In the genomic region with DNA sequence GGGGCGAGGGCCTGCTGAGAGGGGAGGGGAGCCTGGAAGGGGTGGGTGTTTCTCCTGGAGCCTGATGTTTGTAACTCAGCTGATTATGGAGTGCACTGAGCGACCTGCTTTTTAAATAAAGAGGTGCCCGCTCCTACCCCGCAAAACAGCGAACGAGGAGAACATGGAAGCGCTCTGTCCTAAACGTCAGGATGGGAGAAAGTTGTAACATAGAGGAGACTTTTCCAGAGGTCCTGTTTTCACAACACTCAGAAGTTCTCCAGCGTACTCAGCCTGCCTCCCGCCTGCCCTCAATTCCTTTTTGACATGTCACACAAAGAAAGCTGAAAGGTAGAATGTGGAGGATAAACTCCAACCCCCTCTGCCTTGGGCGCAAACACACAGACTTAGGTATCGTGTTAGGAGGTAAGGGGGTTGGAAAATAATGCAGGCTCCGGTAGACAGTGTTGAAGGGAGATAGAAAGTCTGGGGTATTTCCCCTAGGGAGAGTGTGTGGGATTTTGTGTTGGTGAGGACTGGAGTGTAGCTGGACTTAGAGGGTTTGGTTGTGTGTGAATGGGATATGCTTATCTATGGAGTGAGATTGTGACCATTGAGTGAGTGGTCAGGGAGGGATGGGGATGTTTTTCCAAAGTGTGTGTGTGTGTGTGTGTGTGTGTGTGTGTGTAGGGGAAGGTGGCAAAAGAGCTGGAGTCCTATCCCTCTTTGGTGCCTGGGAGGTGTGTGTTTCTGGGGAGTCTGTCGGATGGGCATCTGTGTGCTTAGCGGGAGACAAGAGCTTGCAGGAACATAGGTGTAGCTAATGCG, we compare ENCODE assay signal across 11 cellular contexts. TPM values are rescaled to one million over a fixed set of nuclear protein-coding genes. Genes with fewer than 3 reads are reported as not detected.
DNase-seq lines count a peak whose midpoint lies in the region; ATAC-seq, FAIRE-seq and TF ChIP-seq lines count a peak whose summit lies in the region.
"Had no signal": no experiment of that assay in that cellular context is flagged by ENCODE, and none has a peak within 500 bp of the region (broad histone marks: within the 10 kb centered on the region; RNA-seq: fewer than 3 reads in every experiment).

No MANE protein-coding gene starts in this region.

- no peak overlapping the region for H3K4ac ChIP-seq in H1 (replicated peaks; ENCODE audit: insufficient read length, low read depth, low read length)

- H2BK12ac ChIP-seq in H1 (ENCODE audit: low read depth, low read length), result no peak overlapping the region; the same call in 1 of the 2 replicates

- WGBS in heart left ventricle, 4 donors, result 36 to 51% (median 45%) methylated on average over 16 of the region's 16 CpGs
- 16% methylated on average over 16 of the region's 16 CpGs; no CpG with 5 or more reads in 1 of the 2 experiments for WGBS in H1 (ENCODE audit: extremely low coverage in 1 of 2, insufficient coverage in 1 of 2, insufficient read length in 1 of 2, insufficient replicate concordance in 2 of 2, low coverage in 1 of 2, low lambda C conversion rate in 2 of 2, missing lambda C conversion rate in 1 of 2), 2 experiments
- 16 to 25% methylated on average over 10 to 12 of the region's 16 CpGs for WGBS in mesodermal cell (ENCODE audit: insufficient coverage in 2 of 2), 2 experiments

- intact Hi-C loops in heart left ventricle (cut with DNase I) (loop anchor here in 6 of 10 donors (5.0 to 10.0 kb wide), 7 partner anchors 73 to 611 kb away; no protein-coding TSS in a partner anchor), Right ventricle myocardium superior (cut with DNase I) (loop anchor here (10.0 kb wide), 1 partner anchor 211 kb away; no protein-coding TSS in a partner anchor)

- H4K91ac ChIP-seq in H1 (replicated peaks; ENCODE audit: insufficient read length, low read length), result peak overlapping the region; percentile 17

- H3K4me2 ChIP-seq in H1 (ENCODE audit: insufficient read depth in 1 of 2, low read depth in 2 of 2, low read length in 2 of 2), result peak overlapping the region; percentile 96 to 97

- H2BK5ac ChIP-seq in H1 (ENCODE audit: low read depth, low read length), result no peak overlapping the region

- TF ChIP-seq POLR2A in heart left ventricle (IDR thresholded peaks at IDR 0.05) (no peak), H1 (IDR thresholded peaks at IDR 0.05; ENCODE audit: control extremely low read depth in 1 of 2, low read depth in 2 of 2, low read length in 2 of 2) (no peak)

- H3K56ac ChIP-seq in H1 (replicated peaks; ENCODE audit: insufficient read length, low read depth, low read length), result no peak overlapping the region

- H4K5ac ChIP-seq in H1 (ENCODE audit: insufficient read length, low read depth, low read length), result no peak overlapping the region

- H3K9me3 ChIP-seq in heart left ventricle, result peaks cover 0 to 6% (median 0%) of the 10 kb centered on the region in 12 donors
- H3K9me3 ChIP-seq in H1 (ENCODE audit: insufficient read depth in 2 of 2, low read depth in 1 of 2, low read length in 1 of 2), result no peaks in the 10 kb centered on the region; a peak in 1 of 4 replicates
- H3K9me3 ChIP-seq in mesodermal cell (ENCODE audit: control insufficient read depth, low read length), result no peaks in the 10 kb centered on the region

- H3K36me3 ChIP-seq in heart left ventricle (no peaks in the 10 kb centered on the region), H1 (ENCODE audit: control insufficient read depth in 2 of 4, insufficient read depth in 4 of 4, low read length in 3 of 4) (no peaks in the 10 kb centered on the region), mesodermal cell (ENCODE audit: control insufficient read depth, insufficient read depth, low read length) (no peaks in the 10 kb centered on the region)

- TF ChIP-seq CTCF in heart left ventricle (IDR thresholded peaks at IDR 0.05), result no peak
- no peak for TF ChIP-seq CTCF in H1 (IDR thresholded peaks at IDR 0.05; ENCODE audit: control extremely low read depth in 1 of 3, insufficient read depth in 1 of 3, low read depth in 1 of 3, low read length in 3 of 3)

- H2BK120ac ChIP-seq in H1 (replicated peaks; ENCODE audit: low read depth, low read length), result no peak overlapping the region

- H2BK20ac ChIP-seq in H1 (ENCODE audit: low read length), result no peak overlapping the region

- peaks cover 0 to 58% (median 25%) of the 10 kb centered on the region in 12 donors for H3K4me1 ChIP-seq in heart left ventricle
- H3K4me1 ChIP-seq in H1 (replicated peaks in 1 of 4; ENCODE audit: control insufficient read depth in 3 of 4, insufficient read depth in 4 of 4, low read length in 3 of 4), result peaks cover 4 to 28% (median 12%) of the 10 kb centered on the region in 4 experiments
- peaks cover 34% of the 10 kb centered on the region for H3K4me1 ChIP-seq in mesodermal cell (ENCODE audit: control insufficient read depth, insufficient read depth, low read length, poor library complexity, severe bottlenecking)

- peak overlapping the region in 4 of 12 donors; percentile 18 to 76 (median 36) for H3K27ac ChIP-seq in heart left ventricle
- H3K27ac ChIP-seq in H1 (ENCODE audit: low read depth, low read length), result no peak overlapping the region
- no peak overlapping the region for H3K27ac ChIP-seq in mesodermal cell (ENCODE audit: low read depth, low read length, severe bottlenecking)
- H3K27ac ChIP-seq: SK-N-MC had no signal

- H4K8ac ChIP-seq in H1 (ENCODE audit: extremely low read depth, insufficient read depth, low read length), result no peak overlapping the region

- H3K79me2 ChIP-seq in H1 (ENCODE audit: control insufficient read depth in 1 of 2, insufficient read depth in 2 of 2, low read length in 2 of 2), result no peaks in the 10 kb centered on the region

- no peak overlapping the region for H3K9ac ChIP-seq in H1 (replicated peaks in 1 of 4; ENCODE audit: extremely low read depth in 1 of 4, low read depth in 3 of 4, low read length in 3 of 4)

- H2AFZ ChIP-seq in H1 (ENCODE audit: low read length), result no peak overlapping the region

- H4K20me1 ChIP-seq in H1 (replicated peaks in 1 of 2; ENCODE audit: control insufficient read depth in 1 of 2, insufficient read depth in 2 of 2, low read length in 2 of 2), result peaks cover 4 to 10% of the 10 kb centered on the region in 2 experiments

- peak overlapping the region; percentile 34; the same call in 1 of the 2 replicates for H3K18ac ChIP-seq in H1 (ENCODE audit: extremely low read depth, low read length)

- POLR2A ChIA-PET in H1 (lab: Charles Lee; ENCODE audit: partially characterized antibody), result interaction anchor here (0.6 to 1.0 kb wide), 2 partner anchors 11 to 44 kb away, joined by 3 to 5 read pairs; no protein-coding TSS in a partner anchor

- H2AK5ac ChIP-seq in H1 (ENCODE audit: low read depth, low read length), result peak overlapping the region; percentile 90; the same call in 1 of the 2 replicates

- no peak for TF ChIP-seq EP300 in H1 (IDR thresholded peaks at IDR 0.05; ENCODE audit: borderline replicate concordance in 1 of 2, low read depth in 2 of 2, low read length in 2 of 2)

- H3K4me3 ChIP-seq in heart left ventricle, result peak overlapping the region; percentile 45 to 72 (median 58)
- peak overlapping the region; percentile 52 to 74 (median 60); a peak in 7 of 8 replicates for H3K4me3 ChIP-seq in H1 (ENCODE audit: extremely low read depth in 1 of 4, insufficient read depth in 2 of 4, low read depth in 3 of 4, low read length in 4 of 4)
- peak overlapping the region; percentile 40 for H3K4me3 ChIP-seq in mesodermal cell (ENCODE audit: extremely low read depth, insufficient read depth, low read length, poor library complexity, severe bottlenecking)
- H3K4me3 ChIP-seq: SK-N-MC had no signal

- no peak overlapping the region for H3K14ac ChIP-seq in H1 (ENCODE audit: insufficient read length)

- CTCF ChIA-PET in H1 (lab: Charles Lee; ENCODE audit: partially characterized antibody), result interaction anchor here (0.7 to 9.2 kb wide), 15 partner anchors 7 to 336 kb away, joined by 3 to 112 read pairs (median 3); no protein-coding TSS in a partner anchor

- H3K23me2 ChIP-seq in H1 (ENCODE audit: low read depth, low read length), result peaks cover 39% of the 10 kb centered on the region

- H2BK15ac ChIP-seq in H1 (ENCODE audit: low read length), result peak overlapping the region; percentile 11; the same call in 1 of the 2 replicates

- H3K79me1 ChIP-seq in H1 (ENCODE audit: low read depth, low read length), result 0 out of 2 replicates have a peak, but pooled peaks cover 2% of the 10 kb centered on the region

- ATAC-seq in heart left ventricle (no peak), Right ventricle myocardium superior (ENCODE audit: poor library complexity) (no peak), GM19463 (IDR thresholded peaks at IDR 0.05; ENCODE audit: unreplicated experiment) (no peak)

- no peak for TF ChIP-seq RAD21 in H1 (IDR thresholded peaks at IDR 0.05 in 1 of 2, conservative IDR thresholded peaks at IDR 0.05 in 1 of 2; ENCODE audit: low read depth in 2 of 2, low read length in 2 of 2)

- DNase-seq in heart left ventricle, result no peak
- DNase-seq in Right ventricle myocardium superior, result no peak
- no peak for DNase-seq in H1 (ENCODE audit: low read depth in 1 of 2, low spot score in 2 of 2)
- no peak for DNase-seq in urothelium cell line (ENCODE audit: low spot score)
- DNase-seq in CD1c-positive myeloid dendritic cell (ENCODE audit: extremely low spot score), result no peak
- DNase-seq in pons (ENCODE audit: low spot score), result no peak
- DNase-seq: activated CD8-positive, alpha-beta memory T cell treated with anti-CD3 and anti-CD28 coated beads, Interleukin-2, amount 50 U/mL, for 4 hours had no signal

- no peak overlapping the region for H3K23ac ChIP-seq in H1 (ENCODE audit: insufficient read length)

- FAIRE-seq in H1 (lab: Jason Lieb, UNC), result no peak
- peak; percentile 80 for FAIRE-seq in urothelium cell line (lab: Jason Lieb, UNC)
- FAIRE-seq: GM12892 had no signal

- peaks cover 9 to 57% (median 35%) of the 10 kb centered on the region in 9 donors for H3K27me3 ChIP-seq in heart left ventricle
- H3K27me3 ChIP-seq in H1 (replicated peaks in 1 of 4; ENCODE audit: control insufficient read depth in 3 of 4, extremely low read depth in 1 of 4, insufficient read depth in 3 of 4, low read length in 3 of 4), result peaks cover 39 to 70% (median 57%) of the 10 kb centered on the region in 4 experiments

TF ChIP-seq in H1, 55 proteins besides CTCF, POLR2A, EP300 and RAD21 (continues in another document):
- TF ChIP-seq CREB1 (IDR thresholded peaks at IDR 0.05), result no peak

RNA-seq across cellular contexts. Expression of a gene that starts 2.1 kb away (rescaled TPM):
- 1 to 10 TPM in 2 of 9 donors, under 1 TPM in 7; 0.26 to 1.7 (median 0.63) TPM for total RNA-seq in heart left ventricle
- 1 to 10 TPM in 1 of 2 donors, under 1 TPM in 1; 0.35 to 1.1 TPM for polyA plus RNA-seq in heart left ventricle
- total RNA-seq in Right ventricle myocardium superior, result 1.1 TPM
- total RNA-seq in H1 (2021; fragmentation: NEBNext Ultra II Directional; extraction: Animal tissue kit (Norgen Biotek cat#: 25700)), result 1.2 and 2.3 TPM in 2 replicates
- 1.4 and 1.5 TPM in 2 replicates for polyA plus RNA-seq in H1 (2011; rRNA removed)
- 2.2 TPM for polyA plus RNA-seq in H1 (2011; cell fraction: cytosol; rRNA removed)
- 3.0 TPM for polyA plus RNA-seq in H1 (2011; cell fraction: nucleus; rRNA removed)
- 1.5 to 2.0 TPM (median 1.6 TPM) in 4 replicates for polyA plus RNA-seq in H1 (2012, experiment 1 of 2)
- 0.94 TPM for polyA plus RNA-seq in H1 (2012, experiment 2 of 2)
- polyA plus RNA-seq in H1 (2013, experiment 1 of 2), result 0.45 TPM
- polyA plus RNA-seq in H1 (2013, experiment 2 of 2), result 0.53 TPM
- polyA minus RNA-seq in H1 (2011; rRNA and poly(A)+ RNA removed), result 2.2 and 2.3 TPM in 2 replicates
- 1.5 TPM for polyA minus RNA-seq in H1 (2011; cell fraction: cytosol; rRNA and poly(A)+ RNA removed)
- polyA minus RNA-seq in H1 (2011; cell fraction: nucleus; rRNA and poly(A)+ RNA removed), result 4.7 TPM
- 1.3 TPM for polyA plus RNA-seq in mesodermal cell (2013, experiment 1 of 2)
- 1.9 TPM for polyA plus RNA-seq in mesodermal cell (2013, experiment 2 of 2)
